Comparison of ENCODE assay signal across 36 cellular contexts in genomic region chr3:143988306-143988705, GRCh38.
"Had no signal": no experiment of that assay in that cellular context is flagged by ENCODE, and none has a peak within 500 bp of the region (broad histone marks: within the 10 kb centered on the region; RNA-seq: fewer than 3 reads in every experiment).

No MANE protein-coding gene starts in this region.

- H3K9me3 Mint-ChIP-seq: activated B cell treated with CpG ODN at 0.5 μM for 24 hours; activated naive CD4-positive, alpha-beta T cell treated with anti-CD3 and anti-CD28 coated beads, Interleukin-2, amount 50 U/mL, for 24 hours; activated naive CD8-positive, alpha-beta T cell treated with anti-CD3 and anti-CD28 coated beads, Interleukin-2, amount 50 U/mL, for 24 hours; effector memory CD8-positive, alpha-beta T cell had no signal

- H3K36me3 ChIP-seq: adrenal gland had no signal

- FAIRE-seq: colon, endothelial cell of umbilical vein, frontal cortex had no signal

- H3K27me3 ChIP-seq: adrenal gland, body of pancreas, esophagus squamous epithelium had no signal

- H3K27ac Mint-ChIP-seq: activated CD8-positive, alpha-beta memory T cell treated with anti-CD3 and anti-CD28 coated beads, Interleukin-2, amount 10 ng/mL, durations not matched to agents 7 days and 5 days; activated CD8-positive, alpha-beta T cell treated with anti-CD3 and anti-CD28 coated beads for 36 hours; activated naive CD4-positive, alpha-beta T cell treated with anti-CD3 and anti-CD28 coated beads for 36 hours; activated naive CD4-positive, alpha-beta T cell treated with anti-CD3 and anti-CD28 coated beads, Interleukin-2, amount 50 U/mL, for 24 hours; activated naive CD8-positive, alpha-beta T cell treated with anti-CD3 and anti-CD28 coated beads for 36 hours; activated naive CD8-positive, alpha-beta T cell treated with anti-CD3 and anti-CD28 coated beads, Interleukin-2, amount 50 U/mL, for 24 hours; activated T-helper 1 cell treated with anti-CD3 and anti-CD28 coated beads, Interleukin-12 subunit alpha, Interleukin-12 subunit beta, Interleukin-2, Interleukin-4 antibody, amounts not matched to agents 30 ng/mL and 10 ng/mL and 1 ng/mL, durations not matched to agents 14 hours and 24 hours and 36 hours; activated T-helper 2 cell treated with anti-CD3 and anti-CD28 coated beads, Interferon-gamma antibody, Interleukin-2, Interleukin-4, amounts not matched to agents 10 μg/mL and 5 μg/mL and 100 μg/mL, durations not matched to agents 14 hours and 24 hours and 36 hours; T-helper 17 cell; T-helper 2 cell treated with Interferon-gamma antibody and Interleukin-4, amounts not matched to agents 5 μg/mL and 100 μg/mL, for 36 hours had no signal

- H3K4me1 ChIP-seq: esophagus squamous epithelium had no signal

- H3K4me3 ChIP-seq: adrenal gland, body of pancreas, esophagus squamous epithelium had no signal

- H3K4me3 Mint-ChIP-seq: activated B cell treated with CpG ODN at 0.5 μM for 24 hours; activated CD8-positive, alpha-beta memory T cell treated with anti-CD3 and anti-CD28 coated beads, Interleukin-2, amount 10 ng/mL, durations not matched to agents 7 days and 5 days; activated CD8-positive, alpha-beta T cell treated with anti-CD3 and anti-CD28 coated beads for 36 hours; activated naive CD4-positive, alpha-beta T cell treated with anti-CD3 and anti-CD28 coated beads for 36 hours; activated naive CD4-positive, alpha-beta T cell treated with anti-CD3 and anti-CD28 coated beads, Interleukin-2, amount 50 U/mL, for 24 hours; activated naive CD8-positive, alpha-beta T cell treated with anti-CD3 and anti-CD28 coated beads for 36 hours; activated naive CD8-positive, alpha-beta T cell treated with anti-CD3 and anti-CD28 coated beads, Interleukin-2, amount 50 U/mL, for 24 hours; activated T-helper 1 cell treated with anti-CD3 and anti-CD28 coated beads, Interleukin-12 subunit alpha, Interleukin-12 subunit beta, Interleukin-2, Interleukin-4 antibody, amounts not matched to agents 30 ng/mL and 10 ng/mL and 1 ng/mL, durations not matched to agents 14 hours and 24 hours and 36 hours; effector memory CD8-positive, alpha-beta T cell; T-helper 17 cell; T-helper 2 cell treated with Interferon-gamma antibody and Interleukin-4, amounts not matched to agents 5 μg/mL and 100 μg/mL, for 36 hours had no signal

- H3K27me3 Mint-ChIP-seq: activated B cell treated with CpG ODN at 0.5 μM for 24 hours; activated CD8-positive, alpha-beta memory T cell treated with anti-CD3 and anti-CD28 coated beads, Interleukin-2, amount 10 ng/mL, durations not matched to agents 7 days and 5 days; activated CD8-positive, alpha-beta T cell treated with anti-CD3 and anti-CD28 coated beads for 36 hours; activated naive CD4-positive, alpha-beta T cell treated with anti-CD3 and anti-CD28 coated beads, Interleukin-2, amount 50 U/mL, for 24 hours; activated naive CD8-positive, alpha-beta T cell treated with anti-CD3 and anti-CD28 coated beads for 36 hours; activated naive CD8-positive, alpha-beta T cell treated with anti-CD3 and anti-CD28 coated beads, Interleukin-2, amount 50 U/mL, for 24 hours; effector memory CD8-positive, alpha-beta T cell; T-helper 17 cell had no signal

- H3K9me3 ChIP-seq: adrenal gland, body of pancreas, esophagus squamous epithelium had no signal

- ATAC-seq: activated CD4-positive, CD25-positive, alpha-beta regulatory T cell treated with anti-CD3 and anti-CD28 coated beads, Interleukin-2, amount 50 U/mL, for 24 hours; activated CD8-positive, alpha-beta memory T cell treated with anti-CD3 and anti-CD28 coated beads, Interleukin-2, amount 10 ng/mL, durations not matched to agents 7 days and 5 days; activated CD8-positive, alpha-beta T cell treated with anti-CD3 and anti-CD28 coated beads for 36 hours; activated naive CD8-positive, alpha-beta T cell treated with anti-CD3 and anti-CD28 coated beads, Interleukin-2, amount 50 U/mL, for 24 hours; body of pancreas; effector memory CD8-positive, alpha-beta T cell; T-helper 17 cell had no signal

- DNase-seq: activated B cell treated with CpG ODN at 0.5 μM for 24 hours; activated CD4-positive, alpha-beta T cell treated with anti-CD3 and anti-CD28 coated beads for 48 hours; activated CD4-positive, alpha-beta T cell treated with anti-CD3 and anti-CD28 coated beads, Interleukin-2, amount 50 U/mL, for 1 hour; activated CD4-positive, alpha-beta T cell treated with anti-CD3 and anti-CD28 coated beads, Interleukin-2, amount 50 U/mL, for 48 hours; activated CD8-positive, alpha-beta memory T cell treated with anti-CD3 and anti-CD28 coated beads, Interleukin-2, amount 10 ng/mL, durations not matched to agents 7 days and 5 days; activated CD8-positive, alpha-beta memory T cell treated with anti-CD3 and anti-CD28 coated beads, Interleukin-2, amount 50 U/mL, for 4 hours; activated CD8-positive, alpha-beta T cell treated with anti-CD3 and anti-CD28 coated beads for 36 hours; activated effector memory CD4-positive, alpha-beta T cell treated with anti-CD3 and anti-CD28 coated beads, Interleukin-2, amount 50 U/mL, for 16 hours; activated naive CD4-positive, alpha-beta T cell treated with anti-CD3 and anti-CD28 coated beads for 36 hours; activated naive CD8-positive, alpha-beta T cell treated with anti-CD3 and anti-CD28 coated beads for 36 hours; activated naive CD8-positive, alpha-beta T cell treated with anti-CD3 and anti-CD28 coated beads, Interleukin-2, amount 50 U/mL, for 24 hours; activated T-cell treated with anti-CD3 and anti-CD28 coated beads, Interleukin-2, amount 50 U/mL, for 1 hour; activated T-cell treated with anti-CD3 and anti-CD28 coated beads, Interleukin-2, amount 50 U/mL, for 48 hours; adrenal gland; amygdala; aorta; body of pancreas; caudate nucleus; cortex of kidney; dermis blood vessel endothelial cell; effector CD4-positive, alpha-beta T cell; effector memory CD8-positive, alpha-beta T cell; esophagus squamous epithelium; head of caudate nucleus; T-helper 1 cell; T-helper 17 cell; T1000; WERI-Rb-1 had no signal
